Comparison of ENCODE assay signal across 1 cellular context in genomic region chr22:30564045-30564765, GRCh38.
TF ChIP-seq lines count a peak whose summit lies in the region.

No MANE protein-coding gene starts in this region.

TF ChIP-seq in H1, 55 proteins besides CTCF, POLR2A, EP300 and RAD21:
- no peak for TF ChIP-seq MAFK (IDR thresholded peaks at IDR 0.05; ENCODE audit: low read depth, low read length)
- no peak for TF ChIP-seq JUND (IDR thresholded peaks at IDR 0.05; ENCODE audit: low read length)
- TF ChIP-seq KDM5A (IDR thresholded peaks at IDR 0.05; ENCODE audit: low read length): no peak
- no peak for TF ChIP-seq BRCA1 (IDR thresholded peaks at IDR 0.05; ENCODE audit: low read depth, low read length)
- no peak for TF ChIP-seq SAP30 (IDR thresholded peaks at IDR 0.05; ENCODE audit: insufficient read depth, insufficient replicate concordance, low read length)
- TF ChIP-seq ASH2L (IDR thresholded peaks at IDR 0.05; ENCODE audit: low read length): no peak
- no peak for TF ChIP-seq RBBP5 (IDR thresholded peaks at IDR 0.05; ENCODE audit: borderline replicate concordance, low read depth, low read length)
- TF ChIP-seq USF2 (IDR thresholded peaks at IDR 0.05; ENCODE audit: low read length): no peak
- no peak for TF ChIP-seq CBX5 (IDR thresholded peaks at IDR 0.05; ENCODE audit: low read depth, low read length)
